14 cellular contexts compared by ENCODE assay signal in genomic region chr10:58782876-58783859, GRCh38.
DNase-seq lines count a peak whose midpoint lies in the region; ATAC-seq, FAIRE-seq and TF ChIP-seq lines count a peak whose summit lies in the region.
"Had no signal": no experiment of that assay in that cellular context is flagged by ENCODE, and none has a peak within 500 bp of the region (broad histone marks: within the 10 kb centered on the region; RNA-seq: fewer than 3 reads in every experiment).

No MANE protein-coding gene starts in this region.

- no peaks in the 10 kb centered on the region for H3K9me3 ChIP-seq in WERI-Rb-1 (ENCODE audit: severe bottlenecking)
- H3K9me3 ChIP-seq: BLaER1 had no signal

- peak; percentile 73 for DNase-seq in AG08395 (ENCODE audit: low spot score)
- peak; percentile 57 for DNase-seq in NCI-H226
- peak; percentile 76 for DNase-seq in fibroblast of the conjunctiva (ENCODE audit: low read depth)
- no peak for DNase-seq in omental fat pad (ENCODE audit: low spot score)
- no peak for DNase-seq in NCI-H128 (lab: John Stamatoyannopoulos, UW; ENCODE audit: unreplicated experiment)
- DNase-seq in GM12892 (ENCODE audit: insufficient read length), result no peak
- no peak for DNase-seq in WERI-Rb-1
- DNase-seq: activated CD8-positive, alpha-beta T cell treated with anti-CD3 and anti-CD28 coated beads for 36 hours; effector memory CD8-positive, alpha-beta T cell; NCI-H1417 treated with DMSO at 0.1 percent for 48 hours had no signal

- TF ChIP-seq CTCF in omental fat pad (IDR thresholded peaks at IDR 0.05) (no peak), WERI-Rb-1 (IDR thresholded peaks at IDR 0.05; ENCODE audit: low read depth, low read length) (no peak)

- FAIRE-seq in GM12892 (lab: Jason Lieb, UNC), result no peak
- FAIRE-seq: G401.6 had no signal

- no peaks in the 10 kb centered on the region for H3K36me3 ChIP-seq in WERI-Rb-1
- H3K36me3 ChIP-seq: BLaER1, neural progenitor cell had no signal

- H3K27ac ChIP-seq in WERI-Rb-1, result no peak overlapping the region
- H3K27ac ChIP-seq: BLaER1, neural progenitor cell had no signal

- H3K27me3 ChIP-seq in WERI-Rb-1 (ENCODE audit: insufficient read depth, low read depth, severe bottlenecking), result no peaks in the 10 kb centered on the region
- H3K27me3 ChIP-seq: BLaER1, neural progenitor cell had no signal

- ATAC-seq in omental fat pad (ENCODE audit: low FRiP score) (peak; percentile 79), GM21723 (IDR thresholded peaks at IDR 0.05; ENCODE audit: unreplicated experiment) (no peak)
- ATAC-seq: activated CD8-positive, alpha-beta T cell treated with anti-CD3 and anti-CD28 coated beads for 36 hours; effector memory CD8-positive, alpha-beta T cell had no signal

- TF ChIP-seq POLR2A in GM12892 (IDR thresholded peaks at IDR 0.05; ENCODE audit: low read depth, low read length), result no peak

- H3K4me3 ChIP-seq in WERI-Rb-1 (ENCODE audit: low read depth, low read length), result no peak overlapping the region
- H3K4me3 ChIP-seq: BLaER1, neural progenitor cell had no signal

Comparison
In these comparisons a context has a peak if more than half of its experiments do, and no peak if none do; other contexts are left out.
1. DNase-seq: peak in AG08395 (single experiment), NCI-H226 (single experiment) and fibroblast of the conjunctiva (single experiment); none in omental fat pad (single experiment), NCI-H128 (single experiment), GM12892 (single experiment) and WERI-Rb-1 (single experiment).